17 cellular contexts compared by ENCODE assay signal in the genomic region with DNA sequence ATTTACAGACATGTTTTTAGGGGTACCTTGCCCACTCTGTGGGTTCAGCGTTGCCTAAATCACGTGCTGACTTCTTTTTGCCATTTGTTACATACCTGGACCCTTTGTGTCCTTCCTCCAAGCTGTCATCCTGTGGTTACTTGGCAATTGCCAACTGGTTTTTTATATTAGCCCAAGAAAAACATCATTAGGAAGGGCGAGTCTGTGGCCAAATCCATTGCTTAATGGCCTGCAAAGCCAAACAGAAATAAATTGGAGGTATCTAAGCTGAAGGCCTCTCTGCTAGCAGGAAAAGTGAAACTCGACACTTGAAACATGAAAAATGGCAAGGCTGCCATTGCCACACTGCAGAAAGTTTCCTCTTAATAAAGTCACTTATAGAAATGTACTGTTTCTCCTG.
DNase-seq lines count a peak whose midpoint lies in the region; ATAC-seq and TF ChIP-seq lines count a peak whose summit lies in the region.
"Had no signal": no experiment of that assay in that cellular context is flagged by ENCODE, and none has a peak within 500 bp of the region (broad histone marks: within the 10 kb centered on the region; RNA-seq: fewer than 3 reads in every experiment).

No MANE protein-coding gene starts in this region.

- no peaks in the 10 kb centered on the region for H3K27me3 ChIP-seq in left ventricle myocardium inferior (ENCODE audit: low read depth)
- no peaks in the 10 kb centered on the region for H3K27me3 ChIP-seq in heart right ventricle
- no peaks in the 10 kb centered on the region for H3K27me3 ChIP-seq in adipocyte (replicated peaks; ENCODE audit: control insufficient read depth, insufficient read depth, low read length)
- H3K27me3 ChIP-seq: gastrocnemius medialis, Peyer's patch had no signal

- H3K27ac Mint-ChIP-seq in activated CD8-positive, alpha-beta T cell treated with anti-CD3 and anti-CD28 coated beads, Interleukin-2, amount 10 ng/mL, durations not matched to agents 7 days and 5 days, result no peak overlapping the region
- H3K27ac Mint-ChIP-seq in activated T-cell treated with anti-CD3 and anti-CD28 coated beads, Interleukin-2, amount 50 U/mL, for 24 hours, result no peak overlapping the region
- H3K27ac Mint-ChIP-seq: activated naive CD8-positive, alpha-beta T cell; natural killer cell had no signal

- no peak for ATAC-seq in heart right ventricle
- ATAC-seq in activated CD8-positive, alpha-beta T cell treated with anti-CD3 and anti-CD28 coated beads, Interleukin-2, amount 10 ng/mL, durations not matched to agents 7 days and 5 days, result no peak
- ATAC-seq: natural killer cell; stimulated activated naive CD8-positive, alpha-beta T cell treated with anti-CD3 and anti-CD28 coated beads, Interleukin-15, Interleukin-2, amounts not matched to agents 100 U/mL and 50 U/mL, for 24 hours had no signal

- CTCF ChIA-PET in activated CD8-positive, alpha-beta T cell treated with anti-CD3 and anti-CD28 coated beads, Interleukin-2, amount 10 ng/mL, durations not matched to agents 7 days and 5 days (lab: Charles Lee), result no interaction called here

- H3K4me1 Mint-ChIP-seq in activated CD8-positive, alpha-beta T cell treated with anti-CD3 and anti-CD28 coated beads, Interleukin-2, amount 10 ng/mL, durations not matched to agents 7 days and 5 days (ENCODE audit: low read depth), result no peaks in the 10 kb centered on the region
- no peaks in the 10 kb centered on the region for H3K4me1 Mint-ChIP-seq in activated T-cell treated with anti-CD3 and anti-CD28 coated beads, Interleukin-2, amount 50 U/mL, for 24 hours (ENCODE audit: low read depth)
- H3K4me1 Mint-ChIP-seq: natural killer cell had no signal

- no peak overlapping the region for H3K4me3 Mint-ChIP-seq in activated CD8-positive, alpha-beta T cell treated with anti-CD3 and anti-CD28 coated beads, Interleukin-2, amount 10 ng/mL, durations not matched to agents 7 days and 5 days
- H3K4me3 Mint-ChIP-seq in activated T-cell treated with anti-CD3 and anti-CD28 coated beads, Interleukin-2, amount 50 U/mL, for 24 hours, result no peak overlapping the region
- H3K4me3 Mint-ChIP-seq: activated naive CD8-positive, alpha-beta T cell; natural killer cell had no signal

- H3K9me3 Mint-ChIP-seq in activated CD8-positive, alpha-beta T cell treated with anti-CD3 and anti-CD28 coated beads, Interleukin-2, amount 10 ng/mL, durations not matched to agents 7 days and 5 days (ENCODE audit: insufficient read depth), result no peaks in the 10 kb centered on the region
- H3K9me3 Mint-ChIP-seq in activated T-cell treated with anti-CD3 and anti-CD28 coated beads, Interleukin-2, amount 50 U/mL, for 24 hours, result no peaks in the 10 kb centered on the region

- H3K4me3 ChIP-seq in left ventricle myocardium inferior (no peak overlapping the region), heart right ventricle (no peak overlapping the region), adipocyte (ENCODE audit: low read length) (no peak overlapping the region), fibroblast of the aortic adventitia (ENCODE audit: low read depth, low read length) (no peak overlapping the region)
- H3K4me3 ChIP-seq: gastrocnemius medialis, Peyer's patch had no signal

- TF ChIP-seq CTCF in left ventricle myocardium inferior (IDR thresholded peaks at IDR 0.05; ENCODE audit: borderline replicate concordance) (no peak), heart right ventricle (IDR thresholded peaks at IDR 0.05) (no peak), fibroblast of the aortic adventitia (IDR thresholded peaks at IDR 0.05; ENCODE audit: insufficient read depth, low read length) (no peak)

- 77 to 89% methylated on average over 4 of the region's 4 CpGs for WGBS in heart right ventricle, 2 donors

- H3K36me3 ChIP-seq in left ventricle myocardium inferior (no peaks in the 10 kb centered on the region), heart right ventricle (no peaks in the 10 kb centered on the region), adipocyte (ENCODE audit: control insufficient read depth, insufficient read depth, low read length, severe bottlenecking) (no peaks in the 10 kb centered on the region)
- H3K36me3 ChIP-seq: gastrocnemius medialis, Peyer's patch had no signal

- no peaks in the 10 kb centered on the region for H3K36me3 Mint-ChIP-seq in activated CD8-positive, alpha-beta T cell treated with anti-CD3 and anti-CD28 coated beads, Interleukin-2, amount 10 ng/mL, durations not matched to agents 7 days and 5 days (ENCODE audit: low read depth)
- H3K36me3 Mint-ChIP-seq in activated T-cell treated with anti-CD3 and anti-CD28 coated beads, Interleukin-2, amount 50 U/mL, for 24 hours (ENCODE audit: low read depth), result no peaks in the 10 kb centered on the region
- H3K36me3 Mint-ChIP-seq: activated naive CD8-positive, alpha-beta T cell; natural killer cell had no signal

- no peak overlapping the region for H3K9ac ChIP-seq in adipocyte (ENCODE audit: low read length)
- H3K9ac ChIP-seq: KMS-11 had no signal

- H3K4me1 ChIP-seq in left ventricle myocardium inferior (peaks cover 31% of the 10 kb centered on the region), heart right ventricle (peaks cover 0 to 37% (median 4%) of the 10 kb centered on the region in 9 donors), adipocyte (ENCODE audit: control insufficient read depth, insufficient read depth, low read length) (no peaks in the 10 kb centered on the region)
- H3K4me1 ChIP-seq: gastrocnemius medialis, Peyer's patch had no signal

- H3K27me3 Mint-ChIP-seq in activated CD8-positive, alpha-beta T cell treated with anti-CD3 and anti-CD28 coated beads, Interleukin-2, amount 10 ng/mL, durations not matched to agents 7 days and 5 days (ENCODE audit: low read depth), result no peaks in the 10 kb centered on the region
- H3K27me3 Mint-ChIP-seq in activated T-cell treated with anti-CD3 and anti-CD28 coated beads, Interleukin-2, amount 50 U/mL, for 24 hours, result peaks cover 9% of the 10 kb centered on the region

- POLR2A ChIA-PET in activated CD8-positive, alpha-beta T cell treated with anti-CD3 and anti-CD28 coated beads, Interleukin-2, amount 10 ng/mL, durations not matched to agents 7 days and 5 days (lab: Charles Lee), result no interaction called here

- H3K9me3 ChIP-seq in left ventricle myocardium inferior (replicated peaks) (peaks cover 4% of the 10 kb centered on the region), heart right ventricle (peaks cover 0 to 5% (median 0%) of the 10 kb centered on the region in 11 donors), adipocyte (ENCODE audit: control insufficient read depth, low read length) (no peaks in the 10 kb centered on the region)
- H3K9me3 ChIP-seq: gastrocnemius medialis, Peyer's patch had no signal

- H3K27ac ChIP-seq in left ventricle myocardium inferior (replicated peaks) (peak overlapping the region; percentile 71), heart right ventricle (peak overlapping the region in 5 of 10 donors; percentile 18 to 78 (median 38))
- H3K27ac ChIP-seq: gastrocnemius medialis, KMS-11, Peyer's patch had no signal

- intact Hi-C loops in left ventricle myocardium inferior (cut with micrococcal nuclease), result no loop called here
- intact Hi-C loops in heart right ventricle (cut with DNase I), result loop anchor here in 2 of 10 donors (10.0 kb wide), 2 partner anchors 176 to 186 kb away; a partner anchor contains a TSS

- DNase-seq in left ventricle myocardium inferior (no peak), heart right ventricle (no peak), adipocyte (ENCODE audit: low read depth) (peak; percentile 48), fibroblast of the aortic adventitia (ENCODE audit: low read depth) (peak; percentile 65)
- DNase-seq in activated CD8-positive, alpha-beta T cell treated with anti-CD3 and anti-CD28 coated beads, Interleukin-2, amount 10 ng/mL, durations not matched to agents 7 days and 5 days, result no peak
- DNase-seq in stimulated activated CD4-positive, alpha-beta T cell treated with anti-CD3 and anti-CD28 coated beads, Interleukin-4, amount 100 ng/mL, for 1 hour, result no peak
- DNase-seq in activated T-cell treated with anti-CD3 and anti-CD28 coated beads, Interleukin-2, amount 50 U/mL, for 24 hours, result no peak
- DNase-seq in stimulated activated CD4-positive, alpha-beta T cell treated with anti-CD3 and anti-CD28 coated beads, Interleukin-1b, Interleukin-23, amount 100 ng/mL, for 48 hours, result no peak
- DNase-seq: activated CD4-positive, alpha-beta T cell treated with anti-CD3 and anti-CD28 coated beads, Interleukin-2, amount 50 U/mL, for 1 hour; central memory CD4-positive, alpha-beta T cell; gastrocnemius medialis; natural killer cell; NCI-H524 treated with DMSO at 0.1 percent for 48 hours; Peyer's patch; stimulated activated naive CD8-positive, alpha-beta T cell treated with anti-CD3 and anti-CD28 coated beads, Interleukin-15, Interleukin-2, amounts not matched to agents 100 U/mL and 50 U/mL, for 24 hours had no signal

Comparison
In these comparisons a context has a peak if more than half of its experiments do, and no peak if none do; other contexts are left out.
1. DNase-seq: peak in adipocyte (single experiment) and fibroblast of the aortic adventitia (single experiment); none in left ventricle myocardium inferior (single experiment), heart right ventricle (0 of 2), activated CD8-positive, alpha-beta T cell treated with anti-CD3 and anti-CD28 coated beads, Interleukin-2, amount 10 ng/mL, durations not matched to agents 7 days and 5 days (single experiment), stimulated activated CD4-positive, alpha-beta T cell treated with anti-CD3 and anti-CD28 coated beads, Interleukin-4, amount 100 ng/mL, for 1 hour (single experiment), activated T-cell treated with anti-CD3 and anti-CD28 coated beads, Interleukin-2, amount 50 U/mL, for 24 hours (single experiment) and stimulated activated CD4-positive, alpha-beta T cell treated with anti-CD3 and anti-CD28 coated beads, Interleukin-1b, Interleukin-23, amount 100 ng/mL, for 48 hours (single experiment).